8 cellular contexts compared by ENCODE assay signal in the genomic region with DNA sequence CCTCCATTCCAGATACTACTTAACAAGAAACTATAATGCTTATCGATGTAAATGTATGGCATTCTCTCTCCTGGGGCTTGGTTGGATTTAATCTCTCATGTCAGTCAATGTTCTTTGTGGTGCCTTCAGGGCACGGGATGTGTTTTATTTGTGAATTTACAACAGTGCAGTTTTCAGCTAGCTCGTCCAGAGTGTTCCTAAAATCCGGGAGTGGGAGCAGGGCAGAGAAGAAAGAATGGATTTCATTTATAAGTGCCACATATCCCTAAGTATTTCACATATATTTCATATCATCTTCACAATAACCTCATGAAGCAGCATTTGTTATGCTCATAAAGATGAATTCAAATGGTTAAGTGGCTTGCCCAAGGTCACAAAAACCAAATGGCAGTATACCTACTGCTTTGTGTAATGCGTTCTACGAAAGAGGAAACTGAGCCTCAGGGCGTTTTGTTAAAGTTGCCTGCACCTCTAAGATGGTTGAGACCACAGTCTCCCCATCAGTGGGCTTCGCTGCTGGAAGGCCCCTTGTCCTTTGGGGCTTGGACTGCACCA.
DNase-seq lines count a peak whose midpoint lies in the region; ATAC-seq, FAIRE-seq and TF ChIP-seq lines count a peak whose summit lies in the region.

No MANE protein-coding gene starts in this region.

- WGBS in mesendoderm (ENCODE audit: extremely low coverage, insufficient coverage, low lambda C conversion rate) = no CpG with 5 or more reads among the region's 8 CpGs
- WGBS in aorta, 2 donors = 25 to 34% methylated on average over 8 of the region's 8 CpGs

- peak overlapping the region; percentile 95 for H3K4me3 Mint-ChIP-seq in astrocyte (ENCODE audit: unreplicated experiment)

- no peak for TF ChIP-seq CTCF in BJ (IDR thresholded peaks at IDR 0.05; ENCODE audit: insufficient read depth, low read depth, low read length)
- TF ChIP-seq CTCF in astrocyte (IDR thresholded peaks at IDR 0.05; ENCODE audit: insufficient read depth, low read depth, low read length) = no peak
- TF ChIP-seq CTCF in GM10248 (IDR thresholded peaks at IDR 0.05; ENCODE audit: control extremely low read depth, extremely low read depth, low read depth, missing control alignments) = no peak

- no peak overlapping the region for H4K5ac ChIP-seq in mesendoderm (ENCODE audit: low read length)

- peaks cover 13% of the 10 kb centered on the region for H3K79me1 ChIP-seq in mesendoderm (ENCODE audit: low read length)

- H4K20me1 ChIP-seq in astrocyte (ENCODE audit: insufficient read depth, low read length) = peaks cover 24% of the 10 kb centered on the region

- no peak overlapping the region for H4K8ac ChIP-seq in mesendoderm (ENCODE audit: low read depth, low read length)

- peak overlapping the region; percentile 84 for H3K4me3 ChIP-seq in BJ (ENCODE audit: low read depth, low read length)
- peak overlapping the region; percentile 78 for H3K4me3 ChIP-seq in astrocyte (ENCODE audit: insufficient read depth, low read depth, low read length)
- H3K4me3 ChIP-seq in mesendoderm (ENCODE audit: low read length) = peak overlapping the region; percentile 5
- H3K4me3 ChIP-seq in aorta (ENCODE audit: low read length in 2 of 2) = no peak overlapping the region

- no peak overlapping the region for H2AK5ac ChIP-seq in mesendoderm (ENCODE audit: low read length)

- H3K36me3 ChIP-seq in BJ (ENCODE audit: control insufficient read depth, insufficient read depth, low read length) (no peaks in the 10 kb centered on the region), astrocyte (ENCODE audit: insufficient read depth, low read length) (no peaks in the 10 kb centered on the region), mesendoderm (ENCODE audit: control insufficient read depth, insufficient read depth, low read length) (no peaks in the 10 kb centered on the region), aorta (ENCODE audit: control insufficient read depth in 1 of 2, insufficient read depth in 2 of 2, low read length in 1 of 2) (no peaks in the 10 kb centered on the region)

- peak overlapping the region; percentile 96 for H3K27ac Mint-ChIP-seq in astrocyte (ENCODE audit: unreplicated experiment)

- H3K56ac ChIP-seq in mesendoderm (ENCODE audit: low read length) = peak overlapping the region; percentile 83

- CTCF ChIA-PET in BJ (lab: Yijun Ruan, JAX) (interaction anchor here (0.6 to 7.6 kb wide), 36 partner anchors 8 to 333 kb away, joined by 3 to 134 read pairs (median 5); partner anchors contain the start of gene MGAT5), GM10248 (lab: Yijun Ruan, JAX) (interaction anchor here (0.7 to 6.6 kb wide), 65 partner anchors 9 to 798 kb away, joined by 3 to 156 read pairs (median 5); partner anchors contain the start of gene MGAT5)

- no peak overlapping the region for H3K23ac ChIP-seq in mesendoderm (ENCODE audit: low read length)

- ATAC-seq in GM19438 (IDR thresholded peaks at IDR 0.05; ENCODE audit: low read depth, unreplicated experiment) (peak; percentile 2), HG03457 (IDR thresholded peaks at IDR 0.05; ENCODE audit: unreplicated experiment) (peak; percentile 3), aorta (ENCODE audit: low FRiP score) (no peak)

- H3K9me3 ChIP-seq in astrocyte (ENCODE audit: insufficient read depth, low read depth, low read length) (no peaks in the 10 kb centered on the region), aorta (ENCODE audit: control insufficient read depth, low read length) (no peaks in the 10 kb centered on the region)

- POLR2A ChIA-PET in BJ (lab: Charles Lee) (interaction anchor here (0.7 kb wide), 2 partner anchors 251 to 292 kb away, joined by 3 to 4 read pairs; no protein-coding TSS in a partner anchor), GM10248 (lab: Yijun Ruan, JAX) (interaction anchor here (0.5 to 0.8 kb wide), 3 partner anchors 88 to 132 kb away, joined by 3 read pairs; no protein-coding TSS in a partner anchor)

- intact Hi-C loops in aorta (cut with DNase I) = loop anchor here (2.0 to 10.0 kb wide), 6 partner anchors 88 to 294 kb away; no protein-coding TSS in a partner anchor

- H3K36me3 Mint-ChIP-seq in astrocyte (ENCODE audit: low read depth, unreplicated experiment) = no peaks in the 10 kb centered on the region

- no peak for FAIRE-seq in astrocyte (lab: Jason Lieb, UNC)

- H3K9ac ChIP-seq in astrocyte (ENCODE audit: low read length) (peak overlapping the region; percentile 82), mesendoderm (ENCODE audit: low read length) (peak overlapping the region; percentile 56)

- H3K79me2 ChIP-seq in astrocyte (ENCODE audit: insufficient read depth, low read length) (peaks cover 33% of the 10 kb centered on the region), mesendoderm (ENCODE audit: control insufficient read depth, insufficient read depth, low read length) (peaks cover 30% of the 10 kb centered on the region)

- H3K4me2 ChIP-seq in astrocyte (ENCODE audit: low read length) = peak overlapping the region; percentile 90
- H3K4me2 ChIP-seq in mesendoderm (ENCODE audit: low read length) = peak overlapping the region; percentile 86

- H3K18ac ChIP-seq in mesendoderm (ENCODE audit: low read length) = peak overlapping the region; percentile 88

- H3K9me3 Mint-ChIP-seq in astrocyte (ENCODE audit: unreplicated experiment) = no peaks in the 10 kb centered on the region

- peak overlapping the region; percentile 33 for H2BK5ac ChIP-seq in mesendoderm (ENCODE audit: low read length)

- H3K4me1 Mint-ChIP-seq in astrocyte (ENCODE audit: low read depth, unreplicated experiment) = peaks cover 21% of the 10 kb centered on the region

- H3K27me3 Mint-ChIP-seq in astrocyte (ENCODE audit: low read depth, unreplicated experiment) = peaks cover under 1% of the 10 kb centered on the region

- DNase-seq in BJ (ENCODE audit: low read depth) = no peak
- no peak for DNase-seq in astrocyte (ENCODE audit: low read depth)
- DNase-seq in mesendoderm = no peak
- DNase-seq in GM10248 (ENCODE audit: extremely low spot score) = no peak
- no peak for DNase-seq in occipital lobe (lab: John Stamatoyannopoulos, UW)
- no peak for DNase-seq in aorta

- H3K4ac ChIP-seq in mesendoderm (ENCODE audit: low read depth, low read length) = no peak overlapping the region

- peak overlapping the region; percentile 73 for H2AFZ ChIP-seq in astrocyte (ENCODE audit: low read depth, low read length)

- H3K4me1 ChIP-seq in astrocyte (ENCODE audit: insufficient read depth, low read length) (peaks cover 17% of the 10 kb centered on the region), mesendoderm (ENCODE audit: control insufficient read depth, low read depth, low read length) (peaks cover 10% of the 10 kb centered on the region), aorta (ENCODE audit: control insufficient read depth in 1 of 2, insufficient read depth in 2 of 2, low read length in 2 of 2) (peaks cover 3% of the 10 kb centered on the region in 2 donors)

- H3K27me3 ChIP-seq in BJ (ENCODE audit: control insufficient read depth, insufficient read depth, low read length) = no peaks in the 10 kb centered on the region; the same call in 1 of the 2 replicates
- no peaks in the 10 kb centered on the region for H3K27me3 ChIP-seq in astrocyte (ENCODE audit: insufficient read depth, low read length)
- H3K27me3 ChIP-seq in mesendoderm (ENCODE audit: insufficient read depth, low read length, poor library complexity) = no peaks in the 10 kb centered on the region
- no peaks in the 10 kb centered on the region for H3K27me3 ChIP-seq in aorta (ENCODE audit: control insufficient read depth in 1 of 2, insufficient read depth in 2 of 2, low read length in 1 of 2)

- no peak overlapping the region for H3K27ac ChIP-seq in astrocyte (ENCODE audit: low read depth, low read length)
- H3K27ac ChIP-seq in mesendoderm (ENCODE audit: low read depth, low read length) = no peak overlapping the region
- peak overlapping the region in 1 of 2 donors; percentile 19 for H3K27ac ChIP-seq in aorta (ENCODE audit: low read depth in 1 of 2, low read length in 2 of 2)

- H2BK120ac ChIP-seq in mesendoderm (ENCODE audit: low read depth, low read length) = no peak overlapping the region

- H2BK15ac ChIP-seq in mesendoderm (replicated peaks; ENCODE audit: low read depth) = peak overlapping the region; percentile 1

Comparison
In these comparisons a context has a peak if more than half of its experiments do, and no peak if none do; other contexts are left out.
1. H3K4me3 ChIP-seq: peak in BJ (single experiment), astrocyte (single experiment) and mesendoderm (single experiment); none in aorta (0 of 2).